Comparison of ENCODE assay signal across 1 cellular context in genomic region chr6:116313377-116313776, GRCh38.
TF ChIP-seq lines count a peak whose summit lies in the region.

No MANE protein-coding gene starts in this region.

TF ChIP-seq in endothelial cell of umbilical vein, 7 proteins besides CTCF, POLR2A, EP300 and RAD21:
- TF ChIP-seq MYC (IDR thresholded peaks at IDR 0.05; ENCODE audit: low read depth, low read length) (no peak), POLR2AphosphoS5 (IDR thresholded peaks at IDR 0.05; ENCODE audit: insufficient read depth, low read depth, low read length) (no peak), FOS (IDR thresholded peaks at IDR 0.05; ENCODE audit: borderline replicate concordance, insufficient read depth, low read length) (no peak), GATA2 (IDR thresholded peaks at IDR 0.05; ENCODE audit: insufficient read depth, insufficient read length, low read depth, low read length) (no peak), JUN (IDR thresholded peaks at IDR 0.05; ENCODE audit: borderline replicate concordance, insufficient read depth, insufficient read length, low read depth) (no peak), EZH2 (IDR thresholded peaks at IDR 0.05; ENCODE audit: borderline replicate concordance, low read depth, low read length, severe bottlenecking) (no peak), MAX (IDR thresholded peaks at IDR 0.05; ENCODE audit: insufficient read depth, insufficient read length) (no peak)
